Comparison of ENCODE assay signal across 8 cellular contexts in genomic region chr2:190880374-190881073, GRCh38. TPM values are rescaled to one million over a fixed set of nuclear protein-coding genes. Genes with fewer than 3 reads are reported as not detected.
A peak's percentile ranks its signal among the peaks of the same experiment; 100 is the strongest.
DNase-seq lines count a peak whose midpoint lies in the region; ATAC-seq and TF ChIP-seq lines count a peak whose summit lies in the region.

Gene GLS, plus strand, starts transcription at chr2:190880821. Its CDS starts 264 bp downstream, at chr2:190881085.

- DNase-seq in GM13977 (ENCODE audit: low spot score) (peak; percentile 97), NCI-H1694 (lab: John Stamatoyannopoulos, UW) (peak; percentile 94), amniotic stem cell (lab: John Stamatoyannopoulos, UW) (peak; percentile 94), left cardiac atrium (peak; percentile 95), progenitor cell of endocrine pancreas (ENCODE audit: low spot score, unreplicated experiment) (peak; percentile 92), ureter (ENCODE audit: low spot score) (peak; percentile 98)

- H3K9me3 Mint-ChIP-seq in T-helper 1 cell treated with Interleukin-12 subunit alpha and Interleukin-12 subunit beta and Interleukin-4 antibody, amounts not matched to agents 30 μg/mL and 1 μg/mL, for 36 hours: no peaks in the 10 kb centered on the region
- no peaks in the 10 kb centered on the region for H3K9me3 Mint-ChIP-seq in progenitor cell of endocrine pancreas (ENCODE audit: low read depth)

- H3K36me3 Mint-ChIP-seq in T-helper 1 cell treated with Interleukin-12 subunit alpha and Interleukin-12 subunit beta and Interleukin-4 antibody, amounts not matched to agents 30 μg/mL and 1 μg/mL, for 36 hours (ENCODE audit: low read depth): peaks cover 18% of the 10 kb centered on the region
- no peaks in the 10 kb centered on the region for H3K36me3 Mint-ChIP-seq in progenitor cell of endocrine pancreas (ENCODE audit: insufficient read depth)

- ATAC-seq in HG02884 (IDR thresholded peaks at IDR 0.05; ENCODE audit: unreplicated experiment): peak; percentile 65
- peak; percentile 95 to 96 for ATAC-seq in left cardiac atrium

- no peaks in the 10 kb centered on the region for H3K27me3 Mint-ChIP-seq in T-helper 1 cell treated with Interleukin-12 subunit alpha and Interleukin-12 subunit beta and Interleukin-4 antibody, amounts not matched to agents 30 μg/mL and 1 μg/mL, for 36 hours (ENCODE audit: low read depth)
- no peaks in the 10 kb centered on the region for H3K27me3 Mint-ChIP-seq in progenitor cell of endocrine pancreas

- intact Hi-C loops in left cardiac atrium (cut with DNase I): no loop called here

- no peak for TF ChIP-seq CTCF in GM13977 (IDR thresholded peaks at IDR 0.05; ENCODE audit: extremely low read depth, insufficient read depth, missing control alignments)
- TF ChIP-seq CTCF in progenitor cell of endocrine pancreas (IDR thresholded peaks at IDR 0.05; ENCODE audit: unreplicated experiment): no peak

- peak within 1 kb of the TSS; percentile 97 for H3K27ac Mint-ChIP-seq in T-helper 1 cell treated with Interleukin-12 subunit alpha and Interleukin-12 subunit beta and Interleukin-4 antibody, amounts not matched to agents 30 μg/mL and 1 μg/mL, for 36 hours
- peak within 1 kb of the TSS; percentile 95 for H3K27ac Mint-ChIP-seq in progenitor cell of endocrine pancreas

- peak within 1 kb of the TSS; percentile 93 for H3K4me3 Mint-ChIP-seq in T-helper 1 cell treated with Interleukin-12 subunit alpha and Interleukin-12 subunit beta and Interleukin-4 antibody, amounts not matched to agents 30 μg/mL and 1 μg/mL, for 36 hours
- H3K4me3 Mint-ChIP-seq in progenitor cell of endocrine pancreas (ENCODE audit: low read depth): peak within 1 kb of the TSS; percentile 93

- peaks cover 28% of the 10 kb centered on the region for H3K4me1 Mint-ChIP-seq in T-helper 1 cell treated with Interleukin-12 subunit alpha and Interleukin-12 subunit beta and Interleukin-4 antibody, amounts not matched to agents 30 μg/mL and 1 μg/mL, for 36 hours (ENCODE audit: low read depth)
- H3K4me1 Mint-ChIP-seq in progenitor cell of endocrine pancreas (ENCODE audit: low read depth): peaks cover 27% of the 10 kb centered on the region

- in situ Hi-C loops in GM13977 (cut with MboI; ENCODE audit: low pct_unique_long_range_greater_than_20kb, low sequenced_read_pairs, unreplicated experiment): no loop called here

RNA-seq across cellular contexts. Expression of gene GLS, which starts in this region (rescaled TPM):
- total RNA-seq in left cardiac atrium (10 to 100 TPM; 81.8 to 92.6 TPM), progenitor cell of endocrine pancreas (116 and 128 TPM in 2 replicates), ureter (105 TPM)

Comparison
In these comparisons a context has a peak if more than half of its experiments do, and no peak if none do; other contexts are left out.
1. Peak in every context shown above with its lines: DNase-seq and ATAC-seq.